Comparison of ENCODE assay signal across 9 cellular contexts in genomic region chr1:202964755-202965440, GRCh38. TPM values are rescaled to one million over a fixed set of nuclear protein-coding genes. Genes with fewer than 3 reads are reported as not detected.
DNase-seq lines count a peak whose midpoint lies in the region; ATAC-seq, FAIRE-seq and TF ChIP-seq lines count a peak whose summit lies in the region.
"Had no signal": no experiment of that assay in that cellular context is flagged by ENCODE, and none has a peak within 500 bp of the region (broad histone marks: within the 10 kb centered on the region; RNA-seq: fewer than 3 reads in every experiment).

No MANE protein-coding gene starts in this region.

- H2AFZ ChIP-seq in astrocyte (ENCODE audit: low read depth, low read length), result no peak overlapping the region

- H4K20me1 ChIP-seq in astrocyte (ENCODE audit: insufficient read depth, low read length), result no peaks in the 10 kb centered on the region

- TF ChIP-seq CTCF in astrocyte (IDR thresholded peaks at IDR 0.05; ENCODE audit: insufficient read depth, low read depth, low read length) (no peak), left lung (IDR thresholded peaks at IDR 0.05) (no peak)

- H3K27ac Mint-ChIP-seq in astrocyte (ENCODE audit: unreplicated experiment), result peak overlapping the region; percentile 80

- H3K79me2 ChIP-seq in astrocyte (ENCODE audit: insufficient read depth, low read length), result peaks cover 11% of the 10 kb centered on the region

- H3K4me1 Mint-ChIP-seq in astrocyte (ENCODE audit: low read depth, unreplicated experiment), result peaks cover 22% of the 10 kb centered on the region

- no peak for ATAC-seq in left lung

- H3K4me3 ChIP-seq in astrocyte (ENCODE audit: insufficient read depth, low read depth, low read length) (no peak overlapping the region), small intestine (ENCODE audit: low read depth in 1 of 2, low read length in 2 of 2) (no peak overlapping the region), left lung (no peak overlapping the region)

- DNase-seq in D341Med (ENCODE audit: low spot score) (peak; percentile 78), NCI-H146 (lab: John Stamatoyannopoulos, UW) (peak; percentile 97), astrocyte (ENCODE audit: low read depth) (peak; percentile 60), myocyte (ENCODE audit: low read depth) (peak; percentile 100), small intestine (no peak), left lung (no peak)
- DNase-seq in stimulated activated CD4-positive, alpha-beta T cell treated with anti-CD3 and anti-CD28 coated beads, Interleukin-1b, Interleukin-23, amount 100 ng/mL, for 48 hours, result no peak
- DNase-seq in effector CD4-positive, alpha-beta T cell, result no peak
- DNase-seq: NCI-H1694 treated with DMSO at 0.1 percent for 48 hours had no signal

- H3K27me3 ChIP-seq in astrocyte (ENCODE audit: insufficient read depth, low read length), result no peaks in the 10 kb centered on the region
- no peaks in the 10 kb centered on the region for H3K27me3 ChIP-seq in small intestine (ENCODE audit: control insufficient read depth in 2 of 2, insufficient read depth in 2 of 2, low read length in 2 of 2)
- H3K27me3 ChIP-seq in left lung, result no peaks in the 10 kb centered on the region

- H3K9me3 ChIP-seq in astrocyte (ENCODE audit: insufficient read depth, low read depth, low read length), result no peaks in the 10 kb centered on the region
- no peaks in the 10 kb centered on the region for H3K9me3 ChIP-seq in small intestine (ENCODE audit: control insufficient read depth, low read depth)
- H3K9me3 ChIP-seq in left lung, result no peaks in the 10 kb centered on the region

- H3K9ac ChIP-seq in astrocyte (ENCODE audit: low read length), result peak overlapping the region; percentile 13

- H3K36me3 ChIP-seq in astrocyte (ENCODE audit: insufficient read depth, low read length), result peaks cover 11% of the 10 kb centered on the region
- H3K36me3 ChIP-seq in small intestine (ENCODE audit: control insufficient read depth in 2 of 2, insufficient read depth in 2 of 2, low read length in 2 of 2), result peaks cover 0 to 3% of the 10 kb centered on the region in 2 donors
- H3K36me3 ChIP-seq in left lung, result peaks cover 0 to 45% of the 10 kb centered on the region in 2 donors

- FAIRE-seq in astrocyte (lab: Jason Lieb, UNC), result no peak
- FAIRE-seq in small intestine (lab: Jason Lieb, UNC), result no peak

- H3K27ac ChIP-seq in astrocyte (ENCODE audit: low read depth, low read length) (peak overlapping the region; percentile 42), small intestine (ENCODE audit: low read depth in 1 of 2, low read length in 1 of 2) (no peak overlapping the region), left lung (no peak overlapping the region)

- WGBS in small intestine, 3 donors, result 86 to 87% (median 87%) methylated on average over 6 of the region's 6 CpGs

- H3K36me3 Mint-ChIP-seq in astrocyte (ENCODE audit: low read depth, unreplicated experiment), result peaks cover 19% of the 10 kb centered on the region

- no peaks in the 10 kb centered on the region for H3K27me3 Mint-ChIP-seq in astrocyte (ENCODE audit: low read depth, unreplicated experiment)

- H3K4me1 ChIP-seq in astrocyte (ENCODE audit: insufficient read depth, low read length) (peaks cover 24% of the 10 kb centered on the region), small intestine (ENCODE audit: control insufficient read depth in 2 of 2, insufficient read depth in 1 of 2, low read depth in 1 of 2, low read length in 1 of 2) (peaks cover 0 to 3% of the 10 kb centered on the region in 2 donors), left lung (peaks cover 11 to 43% of the 10 kb centered on the region in 2 donors)

- no peaks in the 10 kb centered on the region for H3K9me3 Mint-ChIP-seq in astrocyte (ENCODE audit: unreplicated experiment)

- H3K4me2 ChIP-seq in astrocyte (ENCODE audit: low read length), result peak overlapping the region; percentile 96

- intact Hi-C loops in left lung (cut with DNase I), result no loop called here

- H3K4me3 Mint-ChIP-seq in astrocyte (ENCODE audit: unreplicated experiment), result peak overlapping the region; percentile 80

RNA-seq across cellular contexts. Expression of gene CYB5R1, which starts 2.2 kb away (rescaled TPM):
- total RNA-seq in astrocyte (39.1 and 41.9 TPM in 2 replicates), myocyte (784 and 884 TPM in 2 replicates), left lung (10 to 100 TPM; 79.0 to 99.5 TPM)
- polyA plus RNA-seq in myocyte (2012), result 508 TPM
- 10 to 100 TPM in 2 of 3 donors, 1 to 10 TPM in 1; 6.5 to 27.7 (median 14.1) TPM for polyA plus RNA-seq in small intestine

RNA-seq across cellular contexts. Expression of gene ADIPOR1, which starts 6.8 kb away (rescaled TPM):
- 72.8 and 73.0 TPM in 2 replicates for total RNA-seq in astrocyte
- total RNA-seq in myocyte, result 166 and 230 TPM in 2 replicates
- 125 TPM for polyA plus RNA-seq in myocyte (2012)
- polyA plus RNA-seq in small intestine, result 10 to 100 TPM; 48.5 to 56.2 (median 51.4) TPM
- total RNA-seq in left lung, result 100 to 1,000 TPM; 130 to 138 TPM

RNA-seq across cellular contexts. Expression of gene KLHL12, which starts 37.9 kb away (rescaled TPM):
- 23.9 and 24.9 TPM in 2 replicates for total RNA-seq in astrocyte
- total RNA-seq in myocyte, result 42.8 and 51.9 TPM in 2 replicates
- polyA plus RNA-seq in myocyte (2012), result 33.2 TPM
- polyA plus RNA-seq in small intestine, result 10 to 100 TPM; 12.7 to 18.6 (median 15.7) TPM
- total RNA-seq in left lung, result 10 to 100 TPM; 26.6 to 29.7 TPM

RNA-seq across cellular contexts. Expression of gene TMEM183A, which starts 42.3 kb away (rescaled TPM):
- total RNA-seq in astrocyte, result 66.1 and 68.6 TPM in 2 replicates
- 90.5 and 108 TPM in 2 replicates for total RNA-seq in myocyte
- 59.0 TPM for polyA plus RNA-seq in myocyte (2012)
- 10 to 100 TPM; 58.9 to 80.4 (median 71.6) TPM for polyA plus RNA-seq in small intestine
- 10 to 100 TPM; 54.0 to 70.9 TPM for total RNA-seq in left lung

Comparison
In these comparisons a context has a peak if more than half of its experiments do, and no peak if none do; other contexts are left out.
1. DNase-seq: peak in D341Med (single experiment), NCI-H146 (single experiment), astrocyte (single experiment) and myocyte (single experiment); none in small intestine (single experiment), stimulated activated CD4-positive, alpha-beta T cell treated with anti-CD3 and anti-CD28 coated beads, Interleukin-1b, Interleukin-23, amount 100 ng/mL, for 48 hours (single experiment), left lung (0 of 2) and effector CD4-positive, alpha-beta T cell (single experiment).